ENCODE assay signal across 11 cellular contexts in the genomic region with DNA sequence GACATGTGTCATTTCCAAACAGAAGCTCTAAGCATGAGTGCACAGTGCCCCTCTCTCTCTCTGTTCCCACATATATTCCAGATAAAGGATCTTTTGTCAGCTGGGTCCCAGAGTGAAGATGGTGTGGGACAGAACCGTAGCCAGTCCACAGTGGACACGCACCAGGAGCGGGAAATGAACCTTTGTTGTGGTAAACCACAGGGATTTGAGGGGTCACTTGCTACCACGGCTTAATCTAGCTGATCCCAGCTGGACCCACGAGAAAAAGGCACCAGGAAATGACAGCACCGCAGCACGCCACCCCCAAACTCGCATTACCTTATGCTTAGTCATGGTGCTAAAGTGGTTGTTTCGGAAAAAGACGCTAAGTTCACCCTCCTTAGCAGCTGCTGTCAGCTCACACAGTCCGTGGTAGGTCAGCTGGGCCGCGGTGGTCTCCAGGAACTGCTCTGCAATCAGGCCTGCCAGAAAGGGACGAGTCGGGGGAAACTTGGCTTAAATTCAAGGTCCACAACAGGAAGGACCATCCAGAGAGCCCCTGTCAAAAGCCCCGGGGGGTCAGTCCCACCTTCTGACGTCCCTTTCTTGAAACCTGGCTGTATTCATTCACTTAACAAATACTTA. TPM values are rescaled to one million over a fixed set of nuclear protein-coding genes. Genes with fewer than 3 reads are reported as not detected.
DNase-seq lines count a peak whose midpoint lies in the region; ATAC-seq lines count a peak whose summit lies in the region.
"Had no signal": no experiment of that assay in that cellular context is flagged by ENCODE, and none has a peak within 500 bp of the region (broad histone marks: within the 10 kb centered on the region; RNA-seq: fewer than 3 reads in every experiment).

No MANE protein-coding gene starts in this region.

- no peaks in the 10 kb centered on the region for H3K9me3 Mint-ChIP-seq in activated CD4-positive, alpha-beta T cell treated with anti-CD3 and anti-CD28 coated beads, Interleukin-2, amount 10 ng/mL, durations not matched to agents 7 days and 5 days
- H3K9me3 Mint-ChIP-seq: central memory CD8-positive, alpha-beta T cell had no signal

- CTCF ChIA-PET in activated CD4-positive, alpha-beta T cell treated with anti-CD3 and anti-CD28 coated beads, Interleukin-2, amount 10 ng/mL, durations not matched to agents 7 days and 5 days (lab: Charles Lee) = interaction anchor here (0.5 to 2.1 kb wide), 6 partner anchors 17 to 616 kb away, joined by 3 to 15 read pairs (median 4); a partner anchor contains a TSS

- peak overlapping the region; percentile 41 for H3K27ac Mint-ChIP-seq in activated CD4-positive, alpha-beta T cell treated with anti-CD3 and anti-CD28 coated beads, Interleukin-2, amount 10 ng/mL, durations not matched to agents 7 days and 5 days

- H3K4me3 ChIP-seq in right cardiac atrium (ENCODE audit: low read length) = no peak overlapping the region

- no peak overlapping the region for H3K27ac ChIP-seq in right cardiac atrium (ENCODE audit: low read length)

- intact Hi-C loops in right cardiac atrium (cut with DNase I) = no loop called here

- WGBS in right cardiac atrium = 66% methylated on average over 17 of the region's 17 CpGs

- POLR2A ChIA-PET in activated CD4-positive, alpha-beta T cell treated with anti-CD3 and anti-CD28 coated beads, Interleukin-2, amount 10 ng/mL, durations not matched to agents 7 days and 5 days (lab: Charles Lee) = no interaction called here

- H3K4me1 ChIP-seq in right cardiac atrium (ENCODE audit: control insufficient read depth, insufficient read depth, low read length) = peaks cover 5% of the 10 kb centered on the region

- no peaks in the 10 kb centered on the region for H3K27me3 ChIP-seq in right cardiac atrium (ENCODE audit: control insufficient read depth, insufficient read depth)

- no peaks in the 10 kb centered on the region for H3K27me3 Mint-ChIP-seq in activated CD4-positive, alpha-beta T cell treated with anti-CD3 and anti-CD28 coated beads, Interleukin-2, amount 10 ng/mL, durations not matched to agents 7 days and 5 days

- H3K4me1 Mint-ChIP-seq in activated CD4-positive, alpha-beta T cell treated with anti-CD3 and anti-CD28 coated beads, Interleukin-2, amount 10 ng/mL, durations not matched to agents 7 days and 5 days = peaks cover 51% of the 10 kb centered on the region

- peaks cover 42% of the 10 kb centered on the region for H3K36me3 Mint-ChIP-seq in activated CD4-positive, alpha-beta T cell treated with anti-CD3 and anti-CD28 coated beads, Interleukin-2, amount 10 ng/mL, durations not matched to agents 7 days and 5 days (ENCODE audit: low read depth)

- ATAC-seq in stimulated activated naive CD8-positive, alpha-beta T cell treated with anti-CD3 and anti-CD28 coated beads, Interleukin-15, Interleukin-2, amounts not matched to agents 100 U/mL and 50 U/mL, for 24 hours = peak; percentile 78
- ATAC-seq in right cardiac atrium = no peak

- H3K4me3 Mint-ChIP-seq in activated CD4-positive, alpha-beta T cell treated with anti-CD3 and anti-CD28 coated beads, Interleukin-2, amount 10 ng/mL, durations not matched to agents 7 days and 5 days = no peak overlapping the region
- H3K4me3 Mint-ChIP-seq: central memory CD8-positive, alpha-beta T cell had no signal

- no peaks in the 10 kb centered on the region for H3K9me3 ChIP-seq in right cardiac atrium (ENCODE audit: control insufficient read depth, low read length)

- DNase-seq in activated CD4-positive, alpha-beta T cell treated with anti-CD3 and anti-CD28 coated beads, Interleukin-2, amount 10 ng/mL, durations not matched to agents 7 days and 5 days = no peak
- no peak for DNase-seq in activated CD4-positive, alpha-beta T cell treated with anti-CD3 and anti-CD28 coated beads, Interleukin-2, amount 50 U/mL, for 48 hours
- DNase-seq in UCSD-AML1 (lab: John Stamatoyannopoulos, UW; ENCODE audit: unreplicated experiment) (peak; percentile 59), globus pallidus (ENCODE audit: low spot score) (peak; percentile 82), NCI-H2227 treated with DMSO at 0.1 percent for 48 hours (lab: John Stamatoyannopoulos, UW) (no peak), SK-N-DZ (ENCODE audit: low spot score) (no peak), right cardiac atrium (no peak)
- peak; percentile 51 for DNase-seq in stimulated activated naive CD8-positive, alpha-beta T cell treated with anti-CD3 and anti-CD28 coated beads, Interleukin-15, Interleukin-2, amounts not matched to agents 100 U/mL and 50 U/mL, for 24 hours
- DNase-seq: activated CD4-positive, alpha-beta T cell treated with anti-CD3 and anti-CD28 coated beads for 1 hour; NK-92 treated with Interleukin-12 subunit alpha and Interleukin-12 subunit beta, amount 100 ng/mL, for 24 hours had no signal

RNA-seq across cellular contexts. Expression of a gene that starts 7.5 kb away (rescaled TPM):
- 10 to 100 TPM; 23.9 to 24.3 TPM for total RNA-seq in activated CD4-positive, alpha-beta T cell treated with anti-CD3 and anti-CD28 coated beads, Interleukin-2, amount 10 ng/mL, durations not matched to agents 7 days and 5 days
- 13.9 and 14.8 TPM in 2 replicates for polyA plus RNA-seq in SK-N-DZ (2014; cell fraction: cytosol; rRNA removed)
- polyA plus RNA-seq in SK-N-DZ (2014; cell fraction: nucleus; rRNA removed) = 12.5 and 20.2 TPM in 2 replicates
- 10 to 100 TPM; 46.7 to 86.4 (median 52.1) TPM for total RNA-seq in right cardiac atrium
- 34.9 TPM for polyA plus RNA-seq in right cardiac atrium

RNA-seq across cellular contexts. Expression of a gene that starts 9.1 kb away (rescaled TPM):
- total RNA-seq in activated CD4-positive, alpha-beta T cell treated with anti-CD3 and anti-CD28 coated beads, Interleukin-2, amount 10 ng/mL, durations not matched to agents 7 days and 5 days = 10 to 100 TPM; 18.8 to 19.1 TPM
- 28.0 and 34.5 TPM in 2 replicates for polyA plus RNA-seq in SK-N-DZ (2014; cell fraction: cytosol; rRNA removed)
- polyA plus RNA-seq in SK-N-DZ (2014; cell fraction: nucleus; rRNA removed) = 15.6 and 20.2 TPM in 2 replicates
- total RNA-seq in right cardiac atrium = 10 to 100 TPM; 45.8 to 66.0 (median 49.8) TPM
- 39.3 TPM for polyA plus RNA-seq in right cardiac atrium

RNA-seq across cellular contexts. Expression of a gene that starts 17.1 kb away (rescaled TPM):
- total RNA-seq in activated CD4-positive, alpha-beta T cell treated with anti-CD3 and anti-CD28 coated beads, Interleukin-2, amount 10 ng/mL, durations not matched to agents 7 days and 5 days = under 1 TPM in 1 of 2 experiments, not detected in 1; 0.10 TPM
- 0.07 and 0.45 TPM in 2 replicates for polyA plus RNA-seq in SK-N-DZ (2014; cell fraction: cytosol; rRNA removed)
- polyA plus RNA-seq in SK-N-DZ (2014; cell fraction: nucleus; rRNA removed) = 0.07 TPM in 1 of 2 replicates, not detected in the other
- total RNA-seq in right cardiac atrium = under 1 TPM in 1 of 4 donors, not detected in 3; 0.21 TPM
- 0.23 TPM for polyA plus RNA-seq in right cardiac atrium

RNA-seq across cellular contexts. Expression of a gene that starts 24.5 kb away (rescaled TPM):
- total RNA-seq in activated CD4-positive, alpha-beta T cell treated with anti-CD3 and anti-CD28 coated beads, Interleukin-2, amount 10 ng/mL, durations not matched to agents 7 days and 5 days = 100 to 1,000 TPM; 173 to 192 TPM
- 138 and 143 TPM in 2 replicates for polyA plus RNA-seq in SK-N-DZ (2014; cell fraction: cytosol; rRNA removed)
- 127 and 132 TPM in 2 replicates for polyA plus RNA-seq in SK-N-DZ (2014; cell fraction: nucleus; rRNA removed)
- total RNA-seq in right cardiac atrium = 100 to 1,000 TPM in 1 of 4 donors, 10 to 100 TPM in 3; 89.3 to 110 (median 93.5) TPM
- polyA plus RNA-seq in right cardiac atrium = 77.3 TPM

RNA-seq across cellular contexts. Expression of a gene that starts 37.2 kb away (rescaled TPM):
- total RNA-seq in activated CD4-positive, alpha-beta T cell treated with anti-CD3 and anti-CD28 coated beads, Interleukin-2, amount 10 ng/mL, durations not matched to agents 7 days and 5 days = 1 to 10 TPM in 1 of 2 experiments, under 1 TPM in 1; 0.99 to 1.5 TPM
- polyA plus RNA-seq in SK-N-DZ (2014; cell fraction: cytosol; rRNA removed) = 1.9 and 2.1 TPM in 2 replicates
- polyA plus RNA-seq in SK-N-DZ (2014; cell fraction: nucleus; rRNA removed) = 5.0 and 10.3 TPM in 2 replicates
- total RNA-seq in right cardiac atrium = under 1 TPM; 0.23 to 0.71 (median 0.50) TPM
- 0.41 TPM for polyA plus RNA-seq in right cardiac atrium

Comparison
In these comparisons a context has a peak if more than half of its experiments do, and no peak if none do; other contexts are left out.
1. DNase-seq: peak in UCSD-AML1 (single experiment), globus pallidus (single experiment) and stimulated activated naive CD8-positive, alpha-beta T cell treated with anti-CD3 and anti-CD28 coated beads, Interleukin-15, Interleukin-2, amounts not matched to agents 100 U/mL and 50 U/mL, for 24 hours (single experiment); none in activated CD4-positive, alpha-beta T cell treated with anti-CD3 and anti-CD28 coated beads, Interleukin-2, amount 10 ng/mL, durations not matched to agents 7 days and 5 days (single experiment), activated CD4-positive, alpha-beta T cell treated with anti-CD3 and anti-CD28 coated beads, Interleukin-2, amount 50 U/mL, for 48 hours (0 of 2), NCI-H2227 treated with DMSO at 0.1 percent for 48 hours (single experiment), SK-N-DZ (single experiment) and right cardiac atrium (0 of 3).